8 cellular contexts compared by ENCODE assay signal in genomic region chr20:37383229-37383989, GRCh38. TPM values are rescaled to one million over a fixed set of nuclear protein-coding genes. Genes with fewer than 3 reads are reported as not detected.
A peak's percentile ranks its signal among the peaks of the same experiment; 100 is the strongest.
DNase-seq lines count a peak whose midpoint lies in the region; ATAC-seq and TF ChIP-seq lines count a peak whose summit lies in the region.

No MANE protein-coding gene starts in this region.

- no peaks in the 10 kb centered on the region for H3K9me3 ChIP-seq in OCI-LY3 (ENCODE audit: insufficient read depth, low read length)

- TF ChIP-seq CTCF in OCI-LY3 (IDR thresholded peaks at IDR 0.05; ENCODE audit: low read depth, low read length), result no peak

- H3K4me3 ChIP-seq in OCI-LY3 (ENCODE audit: low read length), result peak overlapping the region; percentile 53

- DNase-seq in ELR (ENCODE audit: low read depth) (peak; percentile 66), dermis microvascular lymphatic vessel endothelial cell (ENCODE audit: low read depth in 2 of 2) (peak; percentile 10 to 78), renal cortical epithelial cell (ENCODE audit: low read depth) (peak; percentile 58), DMS53 treated with DMSO at 0.1 percent for 48 hours (lab: John Stamatoyannopoulos, UW; ENCODE audit: unreplicated experiment) (no peak), Kasumi-1 (lab: John Stamatoyannopoulos, UW) (no peak)
- no peak for DNase-seq in effector CD4-positive, alpha-beta T cell

- H2AFZ ChIP-seq in OCI-LY3 (ENCODE audit: low read depth, low read length), result no peak overlapping the region

- peaks cover 72% of the 10 kb centered on the region for H3K36me3 ChIP-seq in OCI-LY3 (replicated peaks; ENCODE audit: low read depth, low read length)

- H3K4me1 ChIP-seq in OCI-LY3 (ENCODE audit: low read length), result peaks cover 44% of the 10 kb centered on the region

- H3K79me2 ChIP-seq in OCI-LY3 (ENCODE audit: low read length), result peaks cover 36% of the 10 kb centered on the region

- H3K4me2 ChIP-seq in OCI-LY3 (ENCODE audit: low read length), result peak overlapping the region; percentile 67

- H3K9ac ChIP-seq in OCI-LY3 (ENCODE audit: low read length), result peak overlapping the region; percentile 40; the same call in 1 of the 2 replicates

- H3K27ac ChIP-seq in OCI-LY3 (ENCODE audit: low read length), result no peak overlapping the region

- H3K27me3 ChIP-seq in OCI-LY3 (ENCODE audit: low read depth, low read length), result no peaks in the 10 kb centered on the region

- no peak for ATAC-seq in GM21381 (IDR thresholded peaks at IDR 0.05; ENCODE audit: unreplicated experiment)

- H4K20me1 ChIP-seq in OCI-LY3 (ENCODE audit: insufficient read depth, low read length), result peaks cover 38% of the 10 kb centered on the region

RNA-seq across cellular contexts. Expression of gene SRC, which starts 37.5 kb away (rescaled TPM):
- 3.7 and 4.7 TPM in 2 replicates for total RNA-seq in dermis microvascular lymphatic vessel endothelial cell
- 36.6 and 58.6 TPM in 2 replicates for total RNA-seq in renal cortical epithelial cell

Comparison
In these comparisons a context has a peak if more than half of its experiments do, and no peak if none do; other contexts are left out.
1. DNase-seq: peak in ELR (single experiment), dermis microvascular lymphatic vessel endothelial cell (2 of 2) and renal cortical epithelial cell (single experiment); none in DMS53 treated with DMSO at 0.1 percent for 48 hours (single experiment), effector CD4-positive, alpha-beta T cell (single experiment) and Kasumi-1 (0 of 2).